ENCODE assay signal across 8 cellular contexts in the genomic region with DNA sequence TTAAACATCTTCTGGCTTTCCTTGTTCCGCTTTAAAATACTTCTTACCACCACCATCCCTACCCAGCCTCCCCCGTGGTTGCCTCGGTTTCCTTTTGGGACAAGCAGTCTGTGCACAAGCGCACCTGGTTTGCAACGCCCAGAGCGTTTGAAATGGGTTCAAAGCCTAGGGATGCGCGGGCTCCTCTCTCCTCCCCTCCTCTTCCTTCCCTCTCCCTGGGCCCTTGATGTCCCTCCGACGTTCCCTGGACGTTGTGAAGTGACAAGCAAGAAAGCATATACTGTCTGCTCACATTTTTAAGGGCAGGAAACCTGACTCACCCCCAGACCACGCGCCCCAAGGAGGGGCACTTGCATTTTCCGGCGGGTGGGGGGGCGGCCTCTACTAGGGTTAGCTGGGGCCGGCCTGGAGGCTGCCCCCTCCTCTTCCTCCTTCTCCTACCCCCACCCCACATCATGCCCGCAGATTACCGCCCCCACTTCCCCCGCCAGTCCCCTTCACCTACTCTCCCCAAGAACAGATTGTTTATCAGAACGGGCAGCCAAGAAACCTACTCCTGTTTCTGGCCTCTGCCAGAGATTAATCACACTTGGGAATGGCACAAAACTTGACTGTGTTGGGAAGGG. TPM values are rescaled to one million over a fixed set of nuclear protein-coding genes. Genes with fewer than 3 reads are reported as not detected.
DNase-seq lines count a peak whose midpoint lies in the region; ATAC-seq, FAIRE-seq and TF ChIP-seq lines count a peak whose summit lies in the region.

No MANE protein-coding gene starts in this region.

- H3K27me3 ChIP-seq in A673 (replicated peaks; ENCODE audit: insufficient read depth, low read depth, low read length, poor library complexity) = no peaks in the 10 kb centered on the region

- H3K27me3 Mint-ChIP-seq in stimulated activated memory B cell treated with anti-CD40 and anti-IgM and Interleukin-4, amounts not matched to agents 10 μg/mL and 1 μg/mL and 100 μg/mL, for 72 hours = no peaks in the 10 kb centered on the region

- intact Hi-C loops in A673 (cut with micrococcal nuclease; ENCODE audit: unreplicated experiment) = no loop called here
- intact Hi-C loops in kidney (cut with DNase I) = no loop called here

- POLR2A ChIA-PET in A673 (lab: Charles Lee; ENCODE audit: low non-redundant PET) = no interaction called here

- no TSS peak for BruUV-seq in A673 (replicated peaks; lab: Mats Ljungman, UMichigan)

- no peak for FAIRE-seq in kidney (lab: Jason Lieb, UNC)

- H3K4me3 ChIP-seq in A673 (ENCODE audit: low read depth, low read length, poor library complexity, severe bottlenecking) (peak overlapping the region; percentile 4), kidney (ENCODE audit: low read length in 2 of 2) (no peak overlapping the region)

- H3K36me3 ChIP-seq in A673 (ENCODE audit: insufficient read depth, low read length, poor library complexity, severe bottlenecking) (no peaks in the 10 kb centered on the region), KOPT-K1 (ENCODE audit: insufficient read depth, low read length) (no peaks in the 10 kb centered on the region), kidney (ENCODE audit: control insufficient read depth in 1 of 2, insufficient read depth in 2 of 2, low read length in 2 of 2) (no peaks in the 10 kb centered on the region)

- no peak for ATAC-seq in stimulated activated memory B cell treated with anti-CD40 and anti-IgM and Interleukin-4, amounts not matched to agents 10 μg/mL and 1 μg/mL and 100 μg/mL, for 72 hours
- no peak for ATAC-seq in HG03159 (IDR thresholded peaks at IDR 0.05; ENCODE audit: unreplicated experiment)

- H3K9ac ChIP-seq in kidney (ENCODE audit: low read length in 2 of 2) = peak overlapping the region in 1 of 2 donors; percentile 23

- no peak for TF ChIP-seq CTCF in A673 (conservative IDR thresholded peaks at IDR 0.05; ENCODE audit: low read depth, low read length)
- no peak for TF ChIP-seq CTCF in kidney (IDR thresholded peaks at IDR 0.05; ENCODE audit: borderline replicate concordance, extremely low read depth, insufficient read depth)

- H3K9me3 Mint-ChIP-seq in stimulated activated memory B cell treated with anti-CD40 and anti-IgM and Interleukin-4, amounts not matched to agents 10 μg/mL and 1 μg/mL and 100 μg/mL, for 72 hours = no peaks in the 10 kb centered on the region

- H3K4me1 Mint-ChIP-seq in stimulated activated memory B cell treated with anti-CD40 and anti-IgM and Interleukin-4, amounts not matched to agents 10 μg/mL and 1 μg/mL and 100 μg/mL, for 72 hours = peaks cover 81% of the 10 kb centered on the region

- H3K27ac Mint-ChIP-seq in stimulated activated memory B cell treated with anti-CD40 and anti-IgM and Interleukin-4, amounts not matched to agents 10 μg/mL and 1 μg/mL and 100 μg/mL, for 72 hours = peak overlapping the region; percentile 34

- DNase-seq in A673 (ENCODE audit: low spot score) (no peak), kidney (peak; percentile 80), NCI-H226 (no peak), NCI-H146 (lab: John Stamatoyannopoulos, UW) (no peak)
- peak; percentile 85 for DNase-seq in activated effector memory CD4-positive, alpha-beta T cell treated with anti-CD3 and anti-CD28 coated beads, Interleukin-2, amount 50 U/mL, for 16 hours

- H3K4me1 ChIP-seq in A673 (ENCODE audit: insufficient read depth, low read length, poor library complexity, severe bottlenecking) (peaks cover 77% of the 10 kb centered on the region), kidney (ENCODE audit: control insufficient read depth in 1 of 2, insufficient read depth in 1 of 2, low read depth in 1 of 2, low read length in 2 of 2) (peaks cover 41 to 44% of the 10 kb centered on the region in 2 donors)

- H3K27ac ChIP-seq in A673 (ENCODE audit: low read depth, low read length, poor library complexity, severe bottlenecking) = peak overlapping the region; percentile 92
- peak overlapping the region; percentile 93 for H3K27ac ChIP-seq in KOPT-K1 (ENCODE audit: low read depth, low read length, poor library complexity, severe bottlenecking)
- peak overlapping the region; percentile 82 to 92 for H3K27ac ChIP-seq in kidney (ENCODE audit: low read depth in 2 of 2, low read length in 2 of 2)

- no peaks in the 10 kb centered on the region for H3K36me3 Mint-ChIP-seq in stimulated activated memory B cell treated with anti-CD40 and anti-IgM and Interleukin-4, amounts not matched to agents 10 μg/mL and 1 μg/mL and 100 μg/mL, for 72 hours

- H3K9me3 ChIP-seq in A673 (ENCODE audit: low read depth, low read length, poor library complexity, severe bottlenecking) (no peaks in the 10 kb centered on the region), KOPT-K1 (ENCODE audit: insufficient read depth, low read length, poor library complexity, severe bottlenecking) (no peaks in the 10 kb centered on the region), kidney (ENCODE audit: control insufficient read depth in 1 of 2, low read length in 2 of 2) (no peaks in the 10 kb centered on the region)

- H3K4me3 Mint-ChIP-seq in stimulated activated memory B cell treated with anti-CD40 and anti-IgM and Interleukin-4, amounts not matched to agents 10 μg/mL and 1 μg/mL and 100 μg/mL, for 72 hours = no peak overlapping the region

- CTCF ChIA-PET in A673 (lab: Charles Lee) = no interaction called here

RNA-seq across cellular contexts. Expression of a gene that starts 9.5 kb away (rescaled TPM):
- 51.2 and 55.9 TPM in 2 replicates for total RNA-seq in A673 (2021)
- 97.1 TPM for total RNA-seq in kidney
- 15.7 TPM for polyA plus RNA-seq in kidney (ENCODE audit: insufficient read depth, low read depth, low replicate concordance)

Comparison
In these comparisons a context has a peak if more than half of its experiments do, and no peak if none do; other contexts are left out.
1. DNase-seq: peak in activated effector memory CD4-positive, alpha-beta T cell treated with anti-CD3 and anti-CD28 coated beads, Interleukin-2, amount 50 U/mL, for 16 hours (single experiment) and kidney (single experiment); none in A673 (single experiment), NCI-H226 (single experiment) and NCI-H146 (single experiment).
2. Peak in every context shown above with its lines, with median percentiles within 50 percentile points of each other: H3K27ac ChIP-seq.